14 cellular contexts compared by ENCODE assay signal in genomic region chr19:2395293-2395829, GRCh38. TPM values are rescaled to one million over a fixed set of nuclear protein-coding genes. Genes with fewer than 3 reads are reported as not detected.
DNase-seq lines count a peak whose midpoint lies in the region; ATAC-seq, FAIRE-seq and TF ChIP-seq lines count a peak whose summit lies in the region.
"Not testable (repeated sequence)": the region's sequence is repeated elsewhere in the genome, so short reads cannot be mapped to it uniquely, and the experiment has no call there.
"Had no signal": no experiment of that assay in that cellular context is flagged by ENCODE, and none has a peak within 500 bp of the region (broad histone marks: within the 10 kb centered on the region; RNA-seq: fewer than 3 reads in every experiment).

No MANE protein-coding gene starts in this region.

- not testable (repeated sequence) for TF ChIP-seq POLR2A in A549 (IDR thresholded peaks at IDR 0.05; ENCODE audit: low read length); Peyer's patch (IDR thresholded peaks at IDR 0.05); GM12878 (IDR thresholded peaks at IDR 0.05; ENCODE audit: low read depth, low read length); HepG2 (IDR thresholded peaks at IDR 0.05; ENCODE audit: insufficient read depth in 1 of 2, low read depth in 2 of 2, low read length in 2 of 2)

- H3K4me2 ChIP-seq in A549 = 0 out of 3 replicates have a peak overlapping the region, but pooled peaks have one; percentile 47
- peak overlapping the region; percentile 45 for H3K4me2 ChIP-seq in MM.1S (ENCODE audit: low read depth, low read length)
- peak overlapping the region; percentile 17; the same call in 1 of the 2 replicates for H3K4me2 ChIP-seq in GM12878 (ENCODE audit: control insufficient read depth, insufficient read depth)
- H3K4me2 ChIP-seq in HepG2 (ENCODE audit: low read depth, low read length) = peak overlapping the region; percentile 85

- CTCF ChIA-PET in A549 (lab: Yijun Ruan, JAX) (interaction anchor here (1.9 kb wide), 1 partner anchor 15 kb away, joined by 6 read pairs; no protein-coding TSS in a partner anchor), HEK293 (lab: Yijun Ruan, JAX) (interaction anchor here (1.8 kb wide), 1 partner anchor 219 kb away, joined by 5 read pairs; no protein-coding TSS in a partner anchor), GM12878 (lab: Yijun Ruan, JAX) (interaction anchor here (1.1 to 5.6 kb wide), 3 partner anchors 133 to 241 kb away, joined by 3 to 66 read pairs (median 24); no protein-coding TSS in a partner anchor)
- CTCF ChIA-PET in HepG2 (lab: Yijun Ruan, JAX; ENCODE audit: low intra/inter-chr PET ratio, low total read pairs) = not testable (repeated sequence)

- TF ChIP-seq EP300 in A549 (IDR thresholded peaks at IDR 0.05); GM12878 (IDR thresholded peaks at IDR 0.05; ENCODE audit: borderline replicate concordance in 1 of 2, control insufficient read depth in 1 of 2, low read depth in 2 of 2, low read length in 2 of 2); HepG2 (IDR thresholded peaks at IDR 0.05; ENCODE audit: low read depth in 2 of 2, low read length in 2 of 2); HepG2 (CRISPR knock-in tag; IDR thresholded peaks at IDR 0.05; ENCODE audit: borderline replicate concordance): not testable (repeated sequence)

- H3K27ac Mint-ChIP-seq in nephron progenitor cell = peak overlapping the region; percentile 54

- peaks cover 32% of the 10 kb centered on the region for H3F3A ChIP-seq in MM.1S (ENCODE audit: insufficient read depth, low read length)

- RAD21 ChIA-PET in GM12878 (lab: Charles Lee; ENCODE audit: unreplicated experiment) = interaction anchor here (1.2 to 5.3 kb wide), 6 partner anchors 32 to 241 kb away, joined by 3 to 31 read pairs (median 4); partner anchors contain the start of gene TIMM13

- H3K9me3 ChIP-seq in A549; HEK293 (ENCODE audit: control insufficient read depth, insufficient read depth, low read depth, low read length); MM.1S (replicated peaks; ENCODE audit: insufficient read depth, low read length); Peyer's patch; GM12878 (replicated peaks; ENCODE audit: control insufficient read depth, insufficient read depth, low read length); HepG2 (ENCODE audit: low read length): not testable (repeated sequence)

- SMC1A ChIA-PET in GM12878 (lab: Charles Lee; ENCODE audit: uncharacterized antibody, unreplicated experiment) = interaction anchor here (1.4 to 1.9 kb wide), 2 partner anchors 133 to 219 kb away, joined by 3 to 5 read pairs; no protein-coding TSS in a partner anchor

- H3K36me3 ChIP-seq in HEK293 (ENCODE audit: control insufficient read depth in 2 of 2, insufficient read depth in 1 of 2, low read length in 2 of 2); MM.1S (replicated peaks; ENCODE audit: insufficient read depth, low read length); Peyer's patch; GM12878 (ENCODE audit: control insufficient read depth in 2 of 2, insufficient read depth in 2 of 2, low read length in 1 of 2); HepG2 (replicated peaks in 1 of 2; ENCODE audit: control insufficient read depth in 1 of 2, insufficient read depth in 2 of 2, low read length in 2 of 2): not testable (repeated sequence)

- DNase-seq in A549 (ENCODE audit: low read depth in 1 of 2, low spot score in 1 of 2); MM.1S; Peyer's patch; GM12878 (ENCODE audit: low read depth, low spot score); HepG2 (ENCODE audit: low spot score); nephron progenitor cell: not testable (repeated sequence)

- H3K79me2 ChIP-seq in MM.1S (ENCODE audit: low read length); GM12878 (ENCODE audit: control insufficient read depth, insufficient read depth, low read length); HepG2 (ENCODE audit: insufficient read depth, low read length): not testable (repeated sequence)

- peaks cover 15% of the 10 kb centered on the region for H3K4me1 Mint-ChIP-seq in nephron progenitor cell

- not testable (repeated sequence) for H3K9me3 Mint-ChIP-seq in nephron progenitor cell

- BruUV-seq in GM12878 (replicated peaks; lab: Mats Ljungman, UMichigan) = not testable (repeated sequence)
- TSS peak; percentile 86 for BruUV-seq in HepG2 (replicated peaks; lab: Mats Ljungman, UMichigan)

- in situ Hi-C loops in GM12878 (cut with MboI); HepG2 (cut with HindIII; ENCODE audit: extremely low pct_ligation_motif_present, low pct_unique_long_range_greater_than_20kb): not testable (repeated sequence)

- not testable (repeated sequence) for H3K4me1 ChIP-seq in A549; HEK293 (ENCODE audit: control insufficient read depth, insufficient read depth, low read length); Peyer's patch; GM12878 (ENCODE audit: control insufficient read depth, insufficient read depth, low read length)
- peaks cover 24% of the 10 kb centered on the region for H3K4me1 ChIP-seq in MM.1S (ENCODE audit: low read length)
- peaks cover 46% of the 10 kb centered on the region for H3K4me1 ChIP-seq in HepG2 (ENCODE audit: insufficient read depth, low read length)

- H2AFZ ChIP-seq in MM.1S (ENCODE audit: low read length) = peak overlapping the region; percentile 9; the same call in 1 of the 2 replicates
- not testable (repeated sequence) for H2AFZ ChIP-seq in GM12878 (ENCODE audit: control insufficient read depth, low read depth, low read length); HepG2 (ENCODE audit: low read length)

- H3K4me3 ChIP-seq in A549; HEK293 (ENCODE audit: low read depth, low read length); Peyer's patch; GM12878: not testable (repeated sequence)
- H3K4me3 ChIP-seq in MM.1S (ENCODE audit: low read length) (peak overlapping the region; percentile 31), HepG2 (replicated peaks in 1 of 3; ENCODE audit: insufficient read depth in 1 of 3, low read depth in 2 of 3, low read length in 3 of 3) (peak overlapping the region; percentile 27 to 66 (median 37); a peak in 3 of 6 replicates)

- WGBS in A549 (ENCODE audit: missing lambda C conversion rate) = 92% methylated on average over 18 of the region's 18 CpGs
- WGBS in GM12878 (ENCODE audit: insufficient coverage, insufficient replicate concordance, low lambda C conversion rate, missing lambda C conversion rate) = 99% methylated on average over 18 of the region's 18 CpGs
- WGBS in HepG2 (ENCODE audit: low lambda C conversion rate) = 5% methylated on average over 12 of the region's 18 CpGs

- not testable (repeated sequence) for H3K27me3 ChIP-seq in MM.1S (replicated peaks; ENCODE audit: insufficient read depth, low read length); Peyer's patch; GM12878 (replicated peaks in 1 of 2; ENCODE audit: control insufficient read depth in 2 of 2, insufficient read depth in 2 of 2, low read length in 1 of 2); HepG2 (ENCODE audit: control insufficient read depth in 1 of 2, insufficient read depth in 2 of 2, low read length in 2 of 2)

- not testable (repeated sequence) for ATAC-seq in A549, GM12878
- ATAC-seq in HepG2 = peak; percentile 28

- TF ChIP-seq RAD21 in A549 (conservative IDR thresholded peaks at IDR 0.05 in 1 of 2, IDR thresholded peaks at IDR 0.05 in 1 of 2); GM12878 (IDR thresholded peaks at IDR 0.05; ENCODE audit: insufficient read depth, low read depth, low read length); HepG2 (CRISPR knock-in tag; IDR thresholded peaks at IDR 0.05): not testable (repeated sequence)

- H3K4me3 Mint-ChIP-seq in nephron progenitor cell = peak overlapping the region; percentile 11

- not testable (repeated sequence) for FAIRE-seq in A549 (lab: Jason Lieb, UNC); GM12878 (lab: Jason Lieb, UNC); HepG2 (lab: Jason Lieb, UNC)

- intact Hi-C loops in GM12878 (cut with micrococcal nuclease; ENCODE audit: unreplicated experiment) = loop anchor here (10.0 kb wide), 1 partner anchor 219 kb away; no protein-coding TSS in a partner anchor
- intact Hi-C loops in HepG2 (cut with micrococcal nuclease; ENCODE audit: unreplicated experiment) = not testable (repeated sequence)

- not testable (repeated sequence) for H4K20me1 ChIP-seq in MM.1S (ENCODE audit: insufficient read depth, low read length); GM12878 (ENCODE audit: control insufficient read depth, insufficient read depth); HepG2 (ENCODE audit: insufficient read depth, low read length)

- H3K36me3 Mint-ChIP-seq in nephron progenitor cell (ENCODE audit: low read depth) = not testable (repeated sequence)

- not testable (repeated sequence) for H3K27me3 Mint-ChIP-seq in nephron progenitor cell (ENCODE audit: low read depth, poor library complexity)

- TF ChIP-seq CTCF in A549 (IDR thresholded peaks at IDR 0.05); HEK293 (tag by site-specific recombination; IDR thresholded peaks at IDR 0.05); MM.1S (IDR thresholded peaks at IDR 0.05; ENCODE audit: low read length); Peyer's patch (IDR thresholded peaks at IDR 0.05); GM12878 (IDR thresholded peaks at IDR 0.05 in 2 of 3, conservative IDR thresholded peaks at IDR 0.05 in 1 of 3; ENCODE audit: control insufficient read depth in 2 of 3, extremely low read depth in 1 of 3, insufficient read depth in 1 of 3, low read depth in 3 of 3, low read length in 3 of 3); HepG2 (CRISPR knock-in tag; IDR thresholded peaks at IDR 0.05); nephron progenitor cell (IDR thresholded peaks at IDR 0.05): not testable (repeated sequence)

- POLR2A ChIA-PET in A549 (lab: Yijun Ruan, JAX); HEK293 (lab: Yijun Ruan, JAX); GM12878 (lab: Charles Lee): not testable (repeated sequence)
- POLR2A ChIA-PET in HepG2 (lab: Yijun Ruan, JAX) = interaction anchor here (0.8 to 5.9 kb wide), 16 partner anchors 9 to 226 kb away, joined by 3 to 92 read pairs (median 5); partner anchors contain the start of genes GADD45B, LMNB2 and TIMM13

- H3K9me2 ChIP-seq in MM.1S (replicated peaks; ENCODE audit: insufficient read depth, low read length) = not testable (repeated sequence)

- H3K9ac ChIP-seq in MM.1S (ENCODE audit: low read length) = peak overlapping the region; percentile 59
- H3K9ac ChIP-seq in GM12878 (ENCODE audit: control insufficient read depth, insufficient read depth, low read length) = not testable (repeated sequence)
- H3K9ac ChIP-seq in HepG2 (ENCODE audit: insufficient read depth, low read depth, low read length) = peak overlapping the region; percentile 57

- not testable (repeated sequence) for H3K27ac ChIP-seq in A549; HEK293 (ENCODE audit: extremely low read depth, low read depth, low read length)
- H3K27ac ChIP-seq in MM.1S (ENCODE audit: low read length) (peak overlapping the region; percentile 86), Peyer's patch (peak overlapping the region; percentile 20 to 63 (median 28)), GM12878 (ENCODE audit: control insufficient read depth, insufficient read depth) (peak overlapping the region; percentile 62), HepG2 (ENCODE audit: extremely low read length, insufficient read depth, low read length) (peak overlapping the region; percentile 85)

RNA-seq across cellular contexts. Expression of gene TIMM13, which starts 32.0 kb away (rescaled TPM):
- polyA plus RNA-seq in A549 (2011; rRNA removed) (23.9 and 24.7 TPM in 2 replicates), A549 (2017; fragmentation: RNase III; extraction: RNeasy Plus Mini Kit Qiagen cat#74134 plus additional on column Dnase treatment) (73.6 to 85.7 TPM (median 81.2 TPM) in 3 replicates), GM12878 (2011; rRNA removed) (17.1 and 38.9 TPM in 2 replicates), GM12878 (2014; fragmentation: Illumina TruSeq; extraction: Trizol) (1.6 and 9.9 TPM in 2 replicates), GM12878 (2014; fragmentation: Nextera tagmentation; extraction: Ambion mirVana) (10 to 100 TPM; 17.9 to 46.3 TPM), GM12878 (2014; rRNA removed) (82.1 and 111 TPM in 2 replicates), GM12878 (2016; fragmentation: Nextera tagmentation; extraction: Ambion mirVana) (100 to 1,000 TPM; 200 to 205 TPM), HepG2 (2011; rRNA removed) (48.4 and 62.5 TPM in 2 replicates)
- 128 and 159 TPM in 2 replicates for polyA plus RNA-seq in A549 (2012; cell fraction: cytosol; rRNA removed)
- 95.9 and 129 TPM in 2 replicates for polyA plus RNA-seq in A549 (2012; cell fraction: nucleus; rRNA removed)
- 5.7 and 9.2 TPM in 2 replicates for polyA minus RNA-seq in A549 (2011; rRNA and poly(A)+ RNA removed)
- total RNA-seq in Peyer's patch (10 to 100 TPM; 28.1 to 44.4 (median 44.0) TPM), GM12878 (2014; rRNA removed) (69.5 and 80.8 TPM in 2 replicates), GM12878 (2014; rRNA removed; fragmentation: Illumina TruSeq; extraction: Trizol) (28.3 and 34.4 TPM in 2 replicates), GM12878 (2021) (151 and 160 TPM in 2 replicates), HepG2 (2016; rRNA removed; fragmentation: Illumina TruSeq; extraction: Trizol) (108 and 116 TPM in 2 replicates)
- total RNA-seq in GM12878 (2013; cell fraction: nucleolus; rRNA removed) = 59.7 and 74.3 TPM in 2 replicates
- 23.9 TPM for polyA plus RNA-seq in GM12878 (2011; ENCODE audit: low read depth)
- polyA plus RNA-seq in GM12878 (2011; cell fraction: cytosol; rRNA removed) = 74.2 and 137 TPM in 2 replicates
- 67.2 and 71.6 TPM in 2 replicates for polyA plus RNA-seq in GM12878 (2011; cell fraction: nucleus; rRNA removed)
- polyA plus RNA-seq in GM12878 (2012) = 48.0 and 50.4 TPM in 2 replicates
- polyA minus RNA-seq in GM12878 (2011; rRNA and poly(A)+ RNA removed) = 5.5 and 23.9 TPM in 2 replicates
- polyA minus RNA-seq in GM12878 (2011; cell fraction: cytosol; rRNA and poly(A)+ RNA removed) = 18.7 and 24.1 TPM in 2 replicates
- polyA minus RNA-seq in GM12878 (2011; cell fraction: nucleus; rRNA and poly(A)+ RNA removed) = 9.9 and 18.2 TPM in 2 replicates
- 78.9 and 87.4 TPM in 2 replicates for total RNA-seq in HepG2 (2016; cell fraction: cytosol; rRNA removed; fragmentation: Illumina TruSeq; extraction: Trizol; ENCODE audit: low read depth)
- total RNA-seq in HepG2 (2016; cell fraction: insoluble cytoplasmic fraction; rRNA removed; fragmentation: Illumina TruSeq; extraction: Trizol) = 115 and 120 TPM in 2 replicates
- total RNA-seq in HepG2 (2016; cell fraction: membrane; rRNA removed; fragmentation: Illumina TruSeq; extraction: Trizol) = 123 and 146 TPM in 2 replicates
- total RNA-seq in HepG2 (2016; cell fraction: nucleus; rRNA removed; fragmentation: Illumina TruSeq; extraction: Trizol) = 37.3 and 42.3 TPM in 2 replicates
- polyA plus RNA-seq in HepG2 (2011; cell fraction: cytosol; rRNA removed) = 60.7 and 102 TPM in 2 replicates
- polyA plus RNA-seq in HepG2 (2011; cell fraction: nucleus; rRNA removed) = 41.6 and 44.7 TPM in 2 replicates
- 50.3 and 65.0 TPM in 2 replicates for polyA plus RNA-seq in HepG2 (2012)
- polyA plus RNA-seq in HepG2 (2016; cell fraction: cytosol; fragmentation: Illumina TruSeq; extraction: Trizol; ENCODE audit: low read depth) = 94.9 and 117 TPM in 2 replicates
- polyA plus RNA-seq in HepG2 (2016; cell fraction: insoluble cytoplasmic fraction; fragmentation: Illumina TruSeq; extraction: Trizol; ENCODE audit: low read depth) = 117 and 124 TPM in 2 replicates
- polyA plus RNA-seq in HepG2 (2016; cell fraction: membrane; fragmentation: Illumina TruSeq; extraction: Trizol; ENCODE audit: low read depth) = 122 and 128 TPM in 2 replicates
- 84.2 and 86.9 TPM in 2 replicates for polyA plus RNA-seq in HepG2 (2016; cell fraction: nucleus; fragmentation: Illumina TruSeq; extraction: Trizol; ENCODE audit: insufficient read depth, low read depth)
- polyA minus RNA-seq in HepG2 (2011; rRNA and poly(A)+ RNA removed; ENCODE audit: low replicate concordance) = 23.6 and 42.8 TPM in 2 replicates
- polyA minus RNA-seq in HepG2 (2011; cell fraction: cytosol; rRNA and poly(A)+ RNA removed) = 18.8 and 24.2 TPM in 2 replicates
- 17.2 and 19.7 TPM in 2 replicates for polyA minus RNA-seq in HepG2 (2011; cell fraction: nucleus; rRNA and poly(A)+ RNA removed)

RNA-seq across cellular contexts. Expression of gene TMPRSS9, which starts 35.3 kb away (rescaled TPM):
- polyA plus RNA-seq in A549 (2011; rRNA removed) (0.01 TPM in 1 of 2 replicates, not detected in the other), A549 (2017; fragmentation: RNase III; extraction: RNeasy Plus Mini Kit Qiagen cat#74134 plus additional on column Dnase treatment) (0.04 TPM in 1 of 3 replicates, not detected in the others), GM12878 (2011; rRNA removed) (not detected in 2 replicates), GM12878 (2014; fragmentation: Illumina TruSeq; extraction: Trizol) (not detected in 2 replicates), GM12878 (2014; fragmentation: Nextera tagmentation; extraction: Ambion mirVana) (not detected), GM12878 (2014; rRNA removed) (0.09 TPM in 1 of 2 replicates, not detected in the other), GM12878 (2016; fragmentation: Nextera tagmentation; extraction: Ambion mirVana) (under 1 TPM in 1 of 2 experiments, not detected in 1; 0.24 TPM), HepG2 (2011; rRNA removed) (5.2 and 11.1 TPM in 2 replicates)
- 0.01 TPM in 2 replicates for polyA plus RNA-seq in A549 (2012; cell fraction: cytosol; rRNA removed)
- 0.11 and 0.36 TPM in 2 replicates for polyA plus RNA-seq in A549 (2012; cell fraction: nucleus; rRNA removed)
- not detected in 2 replicates for polyA minus RNA-seq in A549 (2011; rRNA and poly(A)+ RNA removed)
- total RNA-seq in Peyer's patch (1 to 10 TPM in 1 of 4 donors, under 1 TPM in 2, not detected in 1; 0.54 to 2.5 (median 0.85) TPM), GM12878 (2014; rRNA removed) (not detected in 2 replicates), GM12878 (2014; rRNA removed; fragmentation: Illumina TruSeq; extraction: Trizol) (not detected in 2 replicates), GM12878 (2021) (not detected in 2 replicates), HepG2 (2016; rRNA removed; fragmentation: Illumina TruSeq; extraction: Trizol) (1.4 and 2.5 TPM in 2 replicates)
- total RNA-seq in GM12878 (2013; cell fraction: nucleolus; rRNA removed) = 0.35 TPM in 1 of 2 replicates, not detected in the other
- polyA plus RNA-seq in GM12878 (2011; ENCODE audit: low read depth) = 0.41 TPM
- 0.02 TPM in 1 of 2 replicates, not detected in the other for polyA plus RNA-seq in GM12878 (2011; cell fraction: cytosol; rRNA removed)
- polyA plus RNA-seq in GM12878 (2011; cell fraction: nucleus; rRNA removed) = 0.06 TPM in 1 of 2 replicates, not detected in the other
- 0.35 and 1.1 TPM in 2 replicates for polyA plus RNA-seq in GM12878 (2012)
- not detected in 2 replicates for polyA minus RNA-seq in GM12878 (2011; rRNA and poly(A)+ RNA removed)
- not detected in 2 replicates for polyA minus RNA-seq in GM12878 (2011; cell fraction: cytosol; rRNA and poly(A)+ RNA removed)
- polyA minus RNA-seq in GM12878 (2011; cell fraction: nucleus; rRNA and poly(A)+ RNA removed) = not detected in 2 replicates
- 0.62 and 1.7 TPM in 2 replicates for total RNA-seq in HepG2 (2016; cell fraction: cytosol; rRNA removed; fragmentation: Illumina TruSeq; extraction: Trizol; ENCODE audit: low read depth)
- 1.4 and 2.0 TPM in 2 replicates for total RNA-seq in HepG2 (2016; cell fraction: insoluble cytoplasmic fraction; rRNA removed; fragmentation: Illumina TruSeq; extraction: Trizol)
- total RNA-seq in HepG2 (2016; cell fraction: membrane; rRNA removed; fragmentation: Illumina TruSeq; extraction: Trizol) = 0.99 and 1.0 TPM in 2 replicates
- 0.81 and 3.7 TPM in 2 replicates for total RNA-seq in HepG2 (2016; cell fraction: nucleus; rRNA removed; fragmentation: Illumina TruSeq; extraction: Trizol)
- polyA plus RNA-seq in HepG2 (2011; cell fraction: cytosol; rRNA removed) = 2.1 and 2.3 TPM in 2 replicates
- polyA plus RNA-seq in HepG2 (2011; cell fraction: nucleus; rRNA removed) = 54.9 and 71.6 TPM in 2 replicates
- 5.1 and 14.1 TPM in 2 replicates for polyA plus RNA-seq in HepG2 (2012)
- 0.45 and 0.55 TPM in 2 replicates for polyA plus RNA-seq in HepG2 (2016; cell fraction: cytosol; fragmentation: Illumina TruSeq; extraction: Trizol; ENCODE audit: low read depth)
- polyA plus RNA-seq in HepG2 (2016; cell fraction: insoluble cytoplasmic fraction; fragmentation: Illumina TruSeq; extraction: Trizol; ENCODE audit: low read depth) = 1.1 and 1.2 TPM in 2 replicates
- 0.57 and 0.72 TPM in 2 replicates for polyA plus RNA-seq in HepG2 (2016; cell fraction: membrane; fragmentation: Illumina TruSeq; extraction: Trizol; ENCODE audit: low read depth)
- polyA plus RNA-seq in HepG2 (2016; cell fraction: nucleus; fragmentation: Illumina TruSeq; extraction: Trizol; ENCODE audit: insufficient read depth, low read depth) = 3.4 and 5.2 TPM in 2 replicates
- 4.8 TPM in 1 of 2 replicates, not detected in the other for polyA minus RNA-seq in HepG2 (2011; rRNA and poly(A)+ RNA removed; ENCODE audit: low replicate concordance)
- polyA minus RNA-seq in HepG2 (2011; cell fraction: cytosol; rRNA and poly(A)+ RNA removed) = 1.7 and 2.6 TPM in 2 replicates
- polyA minus RNA-seq in HepG2 (2011; cell fraction: nucleus; rRNA and poly(A)+ RNA removed) = 10.8 and 12.4 TPM in 2 replicates
- total RNA-seq: CD4-positive, alpha-beta T cell; GM23248; H7; HFFc6; Right ventricle myocardium inferior; RPMI7951 had no signal
- polyA plus RNA-seq: BJ had no signal

Comparison
In these comparisons a context has a peak if more than half of its experiments do, and no peak if none do; other contexts are left out.
1. H3K4me2 ChIP-seq: peak in every context shown above with its lines; median percentile 85 in HepG2; 47 in A549; 45 in MM.1S; 17 in GM12878.